In the genomic region with DNA sequence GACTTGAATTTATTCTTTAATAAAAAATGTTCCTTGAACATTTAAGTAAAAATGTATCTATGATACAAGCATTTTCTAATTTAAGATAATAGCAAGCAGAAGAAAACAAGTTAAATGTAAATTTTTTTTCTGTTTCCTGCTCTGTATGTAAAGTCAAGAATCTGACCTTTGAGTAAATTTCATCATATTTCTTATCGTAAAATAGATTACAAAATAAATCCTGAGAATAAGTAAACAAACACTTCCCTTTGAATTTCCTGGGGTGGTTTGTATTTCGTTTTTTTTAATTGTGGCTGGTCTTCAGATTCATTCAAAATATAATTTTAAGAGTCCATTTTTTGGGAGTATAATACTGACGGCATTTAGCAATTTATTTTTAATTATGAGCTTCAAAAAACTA, we compare ENCODE assay signal across 1 cellular context.
TF ChIP-seq lines count a peak whose summit lies in the region.

No MANE protein-coding gene starts in this region.

TF ChIP-seq in A549, 52 proteins besides CTCF, POLR2A, EP300 and RAD21 (continued from another document):
- TF ChIP-seq, protein P1, sequence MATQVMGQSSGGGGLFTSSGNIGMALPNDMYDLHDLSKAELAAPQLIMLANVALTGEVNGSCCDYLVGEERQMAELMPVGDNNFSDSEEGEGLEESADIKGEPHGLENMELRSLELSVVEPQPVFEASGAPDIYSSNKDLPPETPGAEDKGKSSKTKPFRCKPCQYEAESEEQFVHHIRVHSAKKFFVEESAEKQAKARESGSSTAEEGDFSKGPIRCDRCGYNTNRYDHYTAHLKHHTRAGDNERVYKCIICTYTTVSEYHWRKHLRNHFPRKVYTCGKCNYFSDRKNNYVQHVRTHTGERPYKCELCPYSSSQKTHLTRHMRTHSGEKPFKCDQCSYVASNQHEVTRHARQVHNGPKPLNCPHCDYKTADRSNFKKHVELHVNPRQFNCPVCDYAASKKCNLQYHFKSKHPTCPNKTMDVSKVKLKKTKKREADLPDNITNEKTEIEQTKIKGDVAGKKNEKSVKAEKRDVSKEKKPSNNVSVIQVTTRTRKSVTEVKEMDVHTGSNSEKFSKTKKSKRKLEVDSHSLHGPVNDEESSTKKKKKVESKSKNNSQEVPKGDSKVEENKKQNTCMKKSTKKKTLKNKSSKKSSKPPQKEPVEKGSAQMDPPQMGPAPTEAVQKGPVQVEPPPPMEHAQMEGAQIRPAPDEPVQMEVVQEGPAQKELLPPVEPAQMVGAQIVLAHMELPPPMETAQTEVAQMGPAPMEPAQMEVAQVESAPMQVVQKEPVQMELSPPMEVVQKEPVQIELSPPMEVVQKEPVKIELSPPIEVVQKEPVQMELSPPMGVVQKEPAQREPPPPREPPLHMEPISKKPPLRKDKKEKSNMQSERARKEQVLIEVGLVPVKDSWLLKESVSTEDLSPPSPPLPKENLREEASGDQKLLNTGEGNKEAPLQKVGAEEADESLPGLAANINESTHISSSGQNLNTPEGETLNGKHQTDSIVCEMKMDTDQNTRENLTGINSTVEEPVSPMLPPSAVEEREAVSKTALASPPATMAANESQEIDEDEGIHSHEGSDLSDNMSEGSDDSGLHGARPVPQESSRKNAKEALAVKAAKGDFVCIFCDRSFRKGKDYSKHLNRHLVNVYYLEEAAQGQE (IDR thresholded peaks at IDR 0.05), result no peak
- TF ChIP-seq CHD2 (IDR thresholded peaks at IDR 0.05; ENCODE audit: low read length, partially characterized antibody) (no peak), ZFP36 (IDR thresholded peaks at IDR 0.05; ENCODE audit: borderline replicate concordance, partially characterized antibody) (no peak)
